In genomic region chr16:30004424-30004776, GRCh38 we compare ENCODE assay signal across 1 cellular context.
A peak's percentile ranks its signal among the peaks of the same experiment; 100 is the strongest.
TF ChIP-seq lines count a peak whose summit lies in the region.

No MANE protein-coding gene starts in this region.

TF ChIP-seq in HEK293, 187 proteins besides CTCF, POLR2A, EP300 and RAD21 (continued from another document):
- no peak for TF ChIP-seq PRDM10 (tag by site-specific recombination; IDR thresholded peaks at IDR 0.05)
- TF ChIP-seq SP2 (tag by site-specific recombination; IDR thresholded peaks at IDR 0.05) = peak; percentile 21; the same call in 1 of the 2 replicates
